Comparison of ENCODE assay signal across 14 cellular contexts in genomic region chr5:151345808-151346478, GRCh38. TPM values are rescaled to one million over a fixed set of nuclear protein-coding genes. Genes with fewer than 3 reads are reported as not detected.
A peak's percentile ranks its signal among the peaks of the same experiment; 100 is the strongest.
DNase-seq lines count a peak whose midpoint lies in the region; ATAC-seq and TF ChIP-seq lines count a peak whose summit lies in the region.
"Had no signal": no experiment of that assay in that cellular context is flagged by ENCODE, and none has a peak within 500 bp of the region (broad histone marks: within the 10 kb centered on the region; RNA-seq: fewer than 3 reads in every experiment).

No MANE protein-coding gene starts in this region.

- H3K4me2 ChIP-seq in mammary epithelial cell (ENCODE audit: insufficient read depth, low read depth, low read length), result no peak overlapping the region

- no peak overlapping the region for H3K27ac ChIP-seq in A673 (ENCODE audit: low read depth, low read length, poor library complexity, severe bottlenecking)
- no peak overlapping the region for H3K27ac ChIP-seq in mammary epithelial cell (ENCODE audit: insufficient read depth, low read depth, low read length)
- H3K27ac ChIP-seq in vagina, result no peak overlapping the region

- CTCF ChIA-PET in A673 (lab: Charles Lee) (no interaction called here), mammary epithelial cell (lab: Charles Lee; ENCODE audit: low non-redundant PET) (no interaction called here)

- no peak for TF ChIP-seq POLR2A in vagina (IDR thresholded peaks at IDR 0.05)

- ATAC-seq in HG03159 (IDR thresholded peaks at IDR 0.05; ENCODE audit: unreplicated experiment) (no peak), HG02852 (IDR thresholded peaks at IDR 0.05; ENCODE audit: unreplicated experiment) (no peak)
- ATAC-seq: activated CD8-positive, alpha-beta T cell treated with anti-CD3 and anti-CD28 coated beads for 36 hours had no signal

- no TSS peak for BruUV-seq in A673 (replicated peaks; lab: Mats Ljungman, UMichigan)
- BruUV-seq in mammary epithelial cell (replicated peaks; lab: Mats Ljungman, UMichigan), result no TSS peak

- WGBS in mammary epithelial cell (ENCODE audit: low coverage, missing lambda C conversion rate), result 60% methylated on average over 7 of the region's 8 CpGs

- intact Hi-C loops in A673 (cut with micrococcal nuclease; ENCODE audit: unreplicated experiment) (no loop called here), mammary epithelial cell (cut with micrococcal nuclease) (no loop called here), vagina (cut with DNase I) (no loop called here)

- in situ Hi-C loops in mammary epithelial cell (cut with MboI; ENCODE audit: low sequenced_read_pairs in 2 of 2), result no loop called here

- H3K9ac ChIP-seq in mammary epithelial cell (ENCODE audit: insufficient read depth, low read length), result no peak overlapping the region

- TF ChIP-seq CTCF in A673 (conservative IDR thresholded peaks at IDR 0.05; ENCODE audit: low read depth, low read length) (no peak), HFF-Myc (IDR thresholded peaks at IDR 0.05; ENCODE audit: low read depth, low read length, missing control alignments) (no peak), mammary epithelial cell (conservative IDR thresholded peaks at IDR 0.05 in 1 of 2, IDR thresholded peaks at IDR 0.05 in 1 of 2; ENCODE audit: extremely low read depth in 1 of 2, insufficient read depth in 1 of 2, low read depth in 1 of 2, low read length in 2 of 2) (no peak), vagina (IDR thresholded peaks at IDR 0.05) (no peak)

- DNase-seq in A673 (ENCODE audit: low spot score) (peak; percentile 6), HFF-Myc (ENCODE audit: extremely low read depth, low read depth) (peak; percentile 5), mammary epithelial cell (peak; percentile 21), kidney tubule cell (ENCODE audit: low spot score) (peak; percentile 33), vagina (ENCODE audit: extremely low spot score in 2 of 2) (no peak), NCI-H226 (no peak)
- DNase-seq: activated CD8-positive, alpha-beta T cell treated with anti-CD3 and anti-CD28 coated beads for 36 hours; activated effector memory CD4-positive, alpha-beta T cell treated with Interleukin-2 at 50 U/mL for 16 hours; Kasumi-1; NCI-H187 treated with DMSO at 0.1 percent for 48 hours; NCI-H524 treated with DMSO at 0.1 percent for 48 hours had no signal

- POLR2A ChIA-PET in A673 (lab: Charles Lee; ENCODE audit: low non-redundant PET), result no interaction called here

- H3K79me2 ChIP-seq in mammary epithelial cell (ENCODE audit: insufficient read depth, low read length), result no peaks in the 10 kb centered on the region

- H3K4me3 ChIP-seq in A673 (ENCODE audit: low read depth, low read length, poor library complexity, severe bottlenecking) (no peak overlapping the region), HFF-Myc (replicated peaks; ENCODE audit: low read depth, low read length) (no peak overlapping the region), mammary epithelial cell (replicated peaks in 1 of 3; ENCODE audit: insufficient read depth in 1 of 3, low read depth in 2 of 3, low read length in 3 of 3) (no peak overlapping the region), vagina (no peak overlapping the region)

- H3K27me3 ChIP-seq in A673 (replicated peaks; ENCODE audit: insufficient read depth, low read depth, low read length, poor library complexity) (peaks cover 49% of the 10 kb centered on the region), mammary epithelial cell (ENCODE audit: insufficient read depth, low read length) (peaks cover 4% of the 10 kb centered on the region), vagina (no peaks in the 10 kb centered on the region)

- H4K20me1 ChIP-seq in mammary epithelial cell (ENCODE audit: insufficient read depth, low read length), result no peaks in the 10 kb centered on the region

- H3K36me3 ChIP-seq in A673 (ENCODE audit: insufficient read depth, low read length, poor library complexity, severe bottlenecking) (no peaks in the 10 kb centered on the region), mammary epithelial cell (ENCODE audit: insufficient read depth, low read length) (no peaks in the 10 kb centered on the region), vagina (no peaks in the 10 kb centered on the region)

- H3K4me1 ChIP-seq in A673 (ENCODE audit: insufficient read depth, low read length, poor library complexity, severe bottlenecking) (no peaks in the 10 kb centered on the region), mammary epithelial cell (ENCODE audit: insufficient read depth, low read length) (no peaks in the 10 kb centered on the region), vagina (no peaks in the 10 kb centered on the region)

- no peaks in the 10 kb centered on the region for H3K9me3 ChIP-seq in A673 (ENCODE audit: low read depth, low read length, poor library complexity, severe bottlenecking)
- H3K9me3 ChIP-seq in mammary epithelial cell (replicated peaks; ENCODE audit: insufficient read depth, low read length), result no peaks in the 10 kb centered on the region
- no peaks in the 10 kb centered on the region for H3K9me3 ChIP-seq in vagina

- dilution Hi-C loops in mammary epithelial cell (cut with HindIII; ENCODE audit: low sequenced_read_pairs), result no loop called here

- no peak overlapping the region for H2AFZ ChIP-seq in mammary epithelial cell (ENCODE audit: low read depth, low read length)

RNA-seq across cellular contexts. Expression of gene SLC36A2, which starts 1.4 kb away (rescaled TPM):
- total RNA-seq in A673 (2021), result not detected in 2 replicates
- not detected for total RNA-seq in mammary epithelial cell
- polyA plus RNA-seq in mammary epithelial cell, result not detected
- not detected for polyA minus RNA-seq in mammary epithelial cell
- not detected for total RNA-seq in vagina
- total RNA-seq: activated CD8-positive, alpha-beta T cell treated with anti-CD3 and anti-CD28 coated beads for 36 hours; cardiac septum had no signal

RNA-seq across cellular contexts. Expression of gene SLC36A3, which starts 42.4 kb away (rescaled TPM):
- total RNA-seq in A673 (2021) (not detected in 2 replicates), mammary epithelial cell (not detected), vagina (not detected)
- not detected for polyA plus RNA-seq in mammary epithelial cell
- not detected for polyA minus RNA-seq in mammary epithelial cell
- total RNA-seq: activated CD8-positive, alpha-beta T cell treated with anti-CD3 and anti-CD28 coated beads for 36 hours; cardiac septum had no signal

Comparison
In these comparisons a context has a peak if more than half of its experiments do, and no peak if none do; other contexts are left out.
1. DNase-seq: peak in A673 (single experiment), HFF-Myc (single experiment), mammary epithelial cell (single experiment) and kidney tubule cell (single experiment); none in vagina (0 of 2) and NCI-H226 (single experiment).